Comparison of ENCODE assay signal across 16 cellular contexts in the genomic region with DNA sequence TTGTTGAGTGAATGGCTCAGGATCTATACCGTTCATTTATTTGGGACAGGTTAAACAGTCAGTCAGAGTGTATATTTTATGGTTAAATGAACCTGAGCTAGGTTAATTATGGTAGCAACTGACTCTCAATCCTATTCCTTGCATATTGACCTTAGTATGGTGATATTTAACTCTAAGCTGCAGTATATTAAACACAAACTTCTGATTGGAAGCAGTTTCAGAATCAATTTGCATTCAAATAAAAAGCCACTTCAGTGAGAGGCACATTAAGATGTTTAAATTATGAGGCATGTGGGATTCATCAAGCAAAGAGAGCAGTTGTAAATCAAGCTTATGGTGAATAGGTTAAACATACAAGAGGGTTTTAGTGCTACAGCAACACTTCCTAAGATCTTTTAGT. TPM values are rescaled to one million over a fixed set of nuclear protein-coding genes. Genes with fewer than 3 reads are reported as not detected.
DNase-seq lines count a peak whose midpoint lies in the region; ATAC-seq and TF ChIP-seq lines count a peak whose summit lies in the region.
"Had no signal": no experiment of that assay in that cellular context is flagged by ENCODE, and none has a peak within 500 bp of the region (broad histone marks: within the 10 kb centered on the region; RNA-seq: fewer than 3 reads in every experiment).

No MANE protein-coding gene starts in this region.

- ATAC-seq in mucosa of descending colon (peak; percentile 34), GM19463 (IDR thresholded peaks at IDR 0.05; ENCODE audit: unreplicated experiment) (no peak)
- ATAC-seq: Right ventricle myocardium inferior had no signal

- no peaks in the 10 kb centered on the region for H3K9me3 ChIP-seq in HEK293 (ENCODE audit: control insufficient read depth, insufficient read depth, low read depth, low read length)
- H3K9me3 ChIP-seq in Loucy (ENCODE audit: insufficient read depth, low read depth, low read length): no peaks in the 10 kb centered on the region
- H3K9me3 ChIP-seq in mucosa of descending colon: no peaks in the 10 kb centered on the region
- H3K9me3 ChIP-seq: Caco-2, Peyer's patch had no signal

- no peak overlapping the region for H3K9ac ChIP-seq in Loucy (ENCODE audit: low read depth, low read length, poor library complexity, severe bottlenecking)
- H3K9ac ChIP-seq: GM23248 had no signal

- H3K27ac ChIP-seq in HEK293 (ENCODE audit: extremely low read depth, low read depth, low read length): no peak overlapping the region
- H3K27ac ChIP-seq: GM23248, Peyer's patch had no signal

- CTCF ChIA-PET in HEK293 (lab: Yijun Ruan, JAX): interaction anchor here (0.6 kb wide), 2 partner anchors 74 to 876 kb away, joined by 3 read pairs; no protein-coding TSS in a partner anchor

- POLR2A ChIA-PET in HEK293 (lab: Yijun Ruan, JAX): no interaction called here

- no peak overlapping the region for H3K4me2 ChIP-seq in Loucy (ENCODE audit: low read depth, low read length, poor library complexity, severe bottlenecking)

- H3K4me1 ChIP-seq in HEK293 (ENCODE audit: control insufficient read depth, insufficient read depth, low read length) (peaks cover 16% of the 10 kb centered on the region), Loucy (ENCODE audit: insufficient read depth, low read length, poor library complexity, severe bottlenecking) (peaks cover 10% of the 10 kb centered on the region), mucosa of descending colon (ENCODE audit: low read depth) (peaks cover 4% of the 10 kb centered on the region)
- H3K4me1 ChIP-seq: Peyer's patch had no signal

- intact Hi-C loops in mucosa of descending colon (cut with DNase I, micrococcal nuclease): no loop called here
- intact Hi-C loops in head of caudate nucleus (cut with DNase I): no loop called here

- TF ChIP-seq CTCF in HEK293 (tag by site-specific recombination; IDR thresholded peaks at IDR 0.05) (no peak), Loucy (conservative IDR thresholded peaks at IDR 0.05; ENCODE audit: low read length) (no peak), mucosa of descending colon (IDR thresholded peaks at IDR 0.05) (no peak)

- DNase-seq in NCI-H82 treated with DMSO at 0.1 percent for 48 hours (lab: John Stamatoyannopoulos, UW; ENCODE audit: unreplicated experiment): peak; percentile 19
- DNase-seq in mucosa of descending colon: no peak
- DNase-seq in DMS114 treated with DMSO at 0.1 percent for 48 hours (lab: John Stamatoyannopoulos, UW; ENCODE audit: unreplicated experiment): no peak
- DNase-seq in head of caudate nucleus: no peak
- DNase-seq: Caco-2, GM23248, HCEC 1CT, KBM-7, NCI-H2081 treated with DMSO at 0.1 percent for 48 hours, NCI-H2227 treated with DMSO at 0.1 percent for 48 hours, NCI-H748 treated with DMSO at 0.1 percent for 48 hours, Peyer's patch had no signal

- H4K20me1 ChIP-seq in Loucy (ENCODE audit: insufficient read depth, low read length, poor library complexity, severe bottlenecking): no peaks in the 10 kb centered on the region

- H3K79me2 ChIP-seq in Loucy (ENCODE audit: insufficient read depth, low read length): no peaks in the 10 kb centered on the region

- H3K9me2 ChIP-seq in Loucy (replicated peaks; ENCODE audit: low read depth, low read length): no peaks in the 10 kb centered on the region

- H2AFZ ChIP-seq in Loucy (ENCODE audit: low read length): 0 out of 2 replicates have a peak overlapping the region, but pooled peaks have one; percentile 34
- H2AFZ ChIP-seq: GM23248 had no signal

- H3K4me3 ChIP-seq in HEK293 (ENCODE audit: low read depth, low read length) (no peak overlapping the region), Loucy (ENCODE audit: low read length, poor library complexity, severe bottlenecking) (no peak overlapping the region), mucosa of descending colon (no peak overlapping the region)
- H3K4me3 ChIP-seq: GM23248, Peyer's patch had no signal

- H3K36me3 ChIP-seq in HEK293 (ENCODE audit: control insufficient read depth in 2 of 2, insufficient read depth in 1 of 2, low read length in 2 of 2): no peaks in the 10 kb centered on the region
- no peaks in the 10 kb centered on the region for H3K36me3 ChIP-seq in Loucy (ENCODE audit: insufficient read depth, low read length)
- no peaks in the 10 kb centered on the region for H3K36me3 ChIP-seq in mucosa of descending colon (ENCODE audit: low read depth)
- H3K36me3 ChIP-seq: Peyer's patch had no signal

- no peaks in the 10 kb centered on the region for H3K27me3 ChIP-seq in Loucy (ENCODE audit: insufficient read depth, low read length, poor library complexity, severe bottlenecking)
- H3K27me3 ChIP-seq: Peyer's patch had no signal

- H3F3A ChIP-seq in Loucy (ENCODE audit: low read depth): no peaks in the 10 kb centered on the region

TF ChIP-seq in HEK293, 187 proteins besides CTCF, POLR2A, EP300 and RAD21 (continues in another document):
- TF ChIP-seq ZNF843 (tag by site-specific recombination; IDR thresholded peaks at IDR 0.05) (peak; percentile 84), OSR2 (tag by site-specific recombination; IDR thresholded peaks at IDR 0.05) (peak; percentile 94), ZNF629 (tag by site-specific recombination; IDR thresholded peaks at IDR 0.05) (0 out of 2 replicates have a peak, but pooled peaks have one; percentile 26), FEZF1 (tag by site-specific recombination; IDR thresholded peaks at IDR 0.05) (peak; percentile 72), OVOL3 (tag by site-specific recombination; IDR thresholded peaks at IDR 0.05) (peak; percentile 65), SP3 (tag by site-specific recombination; IDR thresholded peaks at IDR 0.05) (no peak), ZSCAN30 (tag by site-specific recombination; IDR thresholded peaks at IDR 0.05) (peak; percentile 49; the same call in 1 of the 2 replicates)
- TF ChIP-seq, protein P1, sequence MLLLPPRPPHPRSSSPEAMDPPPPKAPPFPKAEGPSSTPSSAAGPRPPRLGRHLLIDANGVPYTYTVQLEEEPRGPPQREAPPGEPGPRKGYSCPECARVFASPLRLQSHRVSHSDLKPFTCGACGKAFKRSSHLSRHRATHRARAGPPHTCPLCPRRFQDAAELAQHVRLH (tag by site-specific recombination; IDR thresholded peaks at IDR 0.05): peak; percentile 59; the same call in 1 of the 2 replicates
- TF ChIP-seq, protein P2, sequence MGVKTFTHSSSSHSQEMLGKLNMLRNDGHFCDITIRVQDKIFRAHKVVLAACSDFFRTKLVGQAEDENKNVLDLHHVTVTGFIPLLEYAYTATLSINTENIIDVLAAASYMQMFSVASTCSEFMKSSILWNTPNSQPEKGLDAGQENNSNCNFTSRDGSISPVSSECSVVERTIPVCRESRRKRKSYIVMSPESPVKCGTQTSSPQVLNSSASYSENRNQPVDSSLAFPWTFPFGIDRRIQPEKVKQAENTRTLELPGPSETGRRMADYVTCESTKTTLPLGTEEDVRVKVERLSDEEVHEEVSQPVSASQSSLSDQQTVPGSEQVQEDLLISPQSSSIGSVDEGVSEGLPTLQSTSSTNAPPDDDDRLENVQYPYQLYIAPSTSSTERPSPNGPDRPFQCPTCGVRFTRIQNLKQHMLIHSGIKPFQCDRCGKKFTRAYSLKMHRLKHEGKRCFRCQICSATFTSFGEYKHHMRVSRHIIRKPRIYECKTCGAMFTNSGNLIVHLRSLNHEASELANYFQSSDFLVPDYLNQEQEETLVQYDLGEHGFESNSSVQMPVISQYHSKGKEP (tag by site-specific recombination; IDR thresholded peaks at IDR 0.05): peak; percentile 74; the same call in 1 of the 2 replicates
- TF ChIP-seq, protein P3, sequence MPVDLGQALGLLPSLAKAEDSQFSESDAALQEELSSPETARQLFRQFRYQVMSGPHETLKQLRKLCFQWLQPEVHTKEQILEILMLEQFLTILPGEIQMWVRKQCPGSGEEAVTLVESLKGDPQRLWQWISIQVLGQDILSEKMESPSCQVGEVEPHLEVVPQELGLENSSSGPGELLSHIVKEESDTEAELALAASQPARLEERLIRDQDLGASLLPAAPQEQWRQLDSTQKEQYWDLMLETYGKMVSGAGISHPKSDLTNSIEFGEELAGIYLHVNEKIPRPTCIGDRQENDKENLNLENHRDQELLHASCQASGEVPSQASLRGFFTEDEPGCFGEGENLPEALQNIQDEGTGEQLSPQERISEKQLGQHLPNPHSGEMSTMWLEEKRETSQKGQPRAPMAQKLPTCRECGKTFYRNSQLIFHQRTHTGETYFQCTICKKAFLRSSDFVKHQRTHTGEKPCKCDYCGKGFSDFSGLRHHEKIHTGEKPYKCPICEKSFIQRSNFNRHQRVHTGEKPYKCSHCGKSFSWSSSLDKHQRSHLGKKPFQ (tag by site-specific recombination; IDR thresholded peaks at IDR 0.05): 0 out of 2 replicates have a peak, but pooled peaks have one; percentile 33
- TF ChIP-seq, protein P4, sequence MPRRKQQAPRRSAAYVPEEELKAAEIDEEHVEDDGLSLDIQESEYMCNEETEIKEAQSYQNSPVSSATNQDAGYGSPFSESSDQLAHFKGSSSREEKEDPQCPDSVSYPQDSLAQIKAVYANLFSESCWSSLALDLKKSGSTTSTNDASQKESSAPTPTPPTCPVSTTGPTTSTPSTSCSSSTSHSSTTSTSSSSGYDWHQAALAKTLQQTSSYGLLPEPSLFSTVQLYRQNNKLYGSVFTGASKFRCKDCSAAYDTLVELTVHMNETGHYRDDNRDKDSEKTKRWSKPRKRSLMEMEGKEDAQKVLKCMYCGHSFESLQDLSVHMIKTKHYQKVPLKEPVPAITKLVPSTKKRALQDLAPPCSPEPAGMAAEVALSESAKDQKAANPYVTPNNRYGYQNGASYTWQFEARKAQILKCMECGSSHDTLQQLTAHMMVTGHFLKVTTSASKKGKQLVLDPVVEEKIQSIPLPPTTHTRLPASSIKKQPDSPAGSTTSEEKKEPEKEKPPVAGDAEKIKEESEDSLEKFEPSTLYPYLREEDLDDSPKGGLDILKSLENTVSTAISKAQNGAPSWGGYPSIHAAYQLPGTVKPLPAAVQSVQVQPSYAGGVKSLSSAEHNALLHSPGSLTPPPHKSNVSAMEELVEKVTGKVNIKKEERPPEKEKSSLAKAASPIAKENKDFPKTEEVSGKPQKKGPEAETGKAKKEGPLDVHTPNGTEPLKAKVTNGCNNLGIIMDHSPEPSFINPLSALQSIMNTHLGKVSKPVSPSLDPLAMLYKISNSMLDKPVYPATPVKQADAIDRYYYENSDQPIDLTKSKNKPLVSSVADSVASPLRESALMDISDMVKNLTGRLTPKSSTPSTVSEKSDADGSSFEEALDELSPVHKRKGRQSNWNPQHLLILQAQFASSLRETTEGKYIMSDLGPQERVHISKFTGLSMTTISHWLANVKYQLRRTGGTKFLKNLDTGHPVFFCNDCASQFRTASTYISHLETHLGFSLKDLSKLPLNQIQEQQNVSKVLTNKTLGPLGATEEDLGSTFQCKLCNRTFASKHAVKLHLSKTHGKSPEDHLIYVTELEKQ (tag by site-specific recombination; IDR thresholded peaks at IDR 0.05; ENCODE audit: borderline replicate concordance): peak; percentile 20; the same call in 1 of the 2 replicates

RNA-seq across cellular contexts. Expression of a gene that starts 40.4 kb away (rescaled TPM):
- total RNA-seq in mucosa of descending colon: 10 to 100 TPM in 1 of 3 donors, 1 to 10 TPM in 2; 5.9 to 15.7 (median 8.9) TPM
- total RNA-seq: Caco-2 had no signal
